Comparison of ENCODE assay signal across 8 cellular contexts in genomic region chr6:33417903-33418689, GRCh38. TPM values are rescaled to one million over a fixed set of nuclear protein-coding genes. Genes with fewer than 3 reads are reported as not detected.
DNase-seq lines count a peak whose midpoint lies in the region; ATAC-seq lines count a peak whose summit lies in the region.

TSS of gene CUTA (minus strand) at chr6:33418107. CDS start at chr6:33418000, 107 bp downstream.

- no peaks in the 10 kb centered on the region for H3K27me3 Mint-ChIP-seq in effector memory CD8-positive, alpha-beta T cell
- no peaks in the 10 kb centered on the region for H3K27me3 Mint-ChIP-seq in memory B cell

- H3K4me1 Mint-ChIP-seq in effector memory CD8-positive, alpha-beta T cell (ENCODE audit: low read depth in 2 of 2): peaks cover 55 to 56% of the 10 kb centered on the region in 2 donors
- H3K4me1 Mint-ChIP-seq in memory B cell: peaks cover 40% of the 10 kb centered on the region

- H3K9me3 Mint-ChIP-seq in effector memory CD8-positive, alpha-beta T cell: no peaks in the 10 kb centered on the region
- H3K9me3 Mint-ChIP-seq in memory B cell: no peaks in the 10 kb centered on the region

- DNase-seq in COLO668 (lab: John Stamatoyannopoulos, UW; ENCODE audit: unreplicated experiment) (peak; percentile 96), HT-29 (ENCODE audit: low spot score) (peak; percentile 99), NOMO-1 (lab: John Stamatoyannopoulos, UW; ENCODE audit: unreplicated experiment in 2 of 2) (peak; percentile 98 to 99), memory B cell (ENCODE audit: low spot score in 2 of 2) (peak; percentile 90 to 97)
- DNase-seq in activated CD8-positive, alpha-beta memory T cell treated with anti-CD3 and anti-CD28 coated beads for 4 hours (ENCODE audit: low read depth in 2 of 2): peak; percentile 97 to 99
- peak; percentile 96 to 98 (median 98) for DNase-seq in effector memory CD8-positive, alpha-beta T cell
- peak; percentile 98 for DNase-seq in stimulated activated CD8-positive, alpha-beta memory T cell treated with anti-CD3 and anti-CD28 coated beads, Interleukin-12 subunit alpha, Interleukin-12 subunit beta, amount 100 ng/mL, for 4 hours (ENCODE audit: low read depth)

- H3K36me3 Mint-ChIP-seq in effector memory CD8-positive, alpha-beta T cell (ENCODE audit: insufficient read depth): peaks cover 60% of the 10 kb centered on the region
- peaks cover 15% of the 10 kb centered on the region for H3K36me3 Mint-ChIP-seq in memory B cell

- H3K4me3 Mint-ChIP-seq in effector memory CD8-positive, alpha-beta T cell: peak within 1 kb of the TSS; percentile 94 to 97
- H3K4me3 Mint-ChIP-seq in memory B cell: peak within 1 kb of the TSS; percentile 91

- peak within 1 kb of the TSS; percentile 98 to 100 for H3K27ac Mint-ChIP-seq in effector memory CD8-positive, alpha-beta T cell
- H3K27ac Mint-ChIP-seq in memory B cell: peak within 1 kb of the TSS; percentile 92

- ATAC-seq in GM19468 (IDR thresholded peaks at IDR 0.05; ENCODE audit: extremely low read depth, unreplicated experiment) (peak; percentile 71), memory B cell (ENCODE audit: low read depth) (peak; percentile 82)
- ATAC-seq in effector memory CD8-positive, alpha-beta T cell (replicated peaks): peak; percentile 79

RNA-seq across cellular contexts. Expression of gene CUTA, which starts in this region (rescaled TPM):
- 300 and 321 TPM in 2 replicates for total RNA-seq in HT-29 (2014; rRNA removed; shearing (Covaris generic))

Comparison
In these comparisons a context has a peak if more than half of its experiments do, and no peak if none do; other contexts are left out.
1. Peak in every context shown above with its lines: DNase-seq and ATAC-seq.